Comparison of ENCODE assay signal across 8 cellular contexts in the genomic region with DNA sequence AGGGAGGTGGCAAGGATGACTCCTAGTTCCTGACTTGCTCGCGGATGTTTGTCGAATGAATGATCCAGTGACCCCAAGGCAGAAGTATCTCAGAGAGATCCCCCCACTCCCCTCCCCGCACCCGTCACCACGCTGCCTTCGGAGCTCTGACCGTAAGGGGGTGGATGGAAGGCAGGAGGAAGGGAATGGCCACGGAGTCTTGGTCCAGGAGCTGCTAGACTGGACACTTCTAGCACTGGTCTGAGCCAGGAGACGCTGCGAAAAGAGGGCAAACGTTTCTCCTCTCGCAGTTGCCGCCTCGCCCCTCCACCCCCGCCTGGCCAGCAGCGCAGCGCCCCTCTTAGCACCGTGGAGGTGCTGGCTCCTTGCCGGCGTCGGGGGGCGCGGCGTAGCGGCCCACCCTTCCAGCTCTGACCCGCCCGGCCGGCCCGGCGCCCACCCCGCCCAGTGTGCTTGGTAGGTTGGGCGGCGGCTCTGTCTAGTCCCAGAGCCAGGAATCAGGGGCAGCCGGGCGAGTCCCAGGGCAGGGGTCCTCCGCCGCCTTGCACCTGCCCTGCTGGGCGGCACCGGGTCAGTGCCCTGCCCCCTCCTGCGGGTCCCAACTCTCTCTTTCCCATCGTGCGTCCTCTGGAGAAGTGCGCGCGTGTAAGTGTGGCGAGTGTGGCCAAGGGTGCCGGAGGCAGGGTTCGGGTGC. TPM values are rescaled to one million over a fixed set of nuclear protein-coding genes. Genes with fewer than 3 reads are reported as not detected.
DNase-seq lines count a peak whose midpoint lies in the region; ATAC-seq and TF ChIP-seq lines count a peak whose summit lies in the region.

No MANE protein-coding gene starts in this region.

- TF ChIP-seq POLR2A in lower leg skin (IDR thresholded peaks at IDR 0.05) (no peak), thyroid gland (IDR thresholded peaks at IDR 0.05) (no peak)

- DNase-seq in NCI-H146 (lab: John Stamatoyannopoulos, UW) (peak; percentile 54), cerebellum (ENCODE audit: low spot score) (peak; percentile 50), lower leg skin (ENCODE audit: low spot score in 2 of 2) (peak in 1 of 2 donors; percentile 89), thyroid gland (peak in 1 of 2 donors; percentile 12), NCI-H446 (lab: John Stamatoyannopoulos, UW) (no peak), CD1c-positive myeloid dendritic cell (ENCODE audit: extremely low spot score) (no peak)

- H3K9me3 ChIP-seq in ES-I3 (ENCODE audit: control insufficient read depth, insufficient read depth, low read length) (0 out of 2 replicates have a peak, but pooled peaks cover 9% of the 10 kb centered on the region), thyroid gland (no peaks in the 10 kb centered on the region)

- peak overlapping the region; percentile 57 for H3K4me3 ChIP-seq in lower leg skin (ENCODE audit: low read depth, poor library complexity, severe bottlenecking)
- peak overlapping the region; percentile 67 to 86 (median 72) for H3K4me3 ChIP-seq in thyroid gland (replicated peaks in 1 of 3)

- peak overlapping the region; percentile 70 for H3K9ac ChIP-seq in ES-I3 (ENCODE audit: low read depth, low read length)

- H3K4me1 ChIP-seq in ES-I3 (ENCODE audit: insufficient read depth, low read length) (peaks cover 8% of the 10 kb centered on the region; the same call in 1 of the 2 replicates), thyroid gland (peaks cover 0 to 10% of the 10 kb centered on the region in 2 donors)

- H3K36me3 ChIP-seq in ES-I3 (ENCODE audit: insufficient read depth, low read length) = peaks cover 5% of the 10 kb centered on the region; the same call in 1 of the 2 replicates
- no peaks in the 10 kb centered on the region for H3K36me3 ChIP-seq in thyroid gland

- intact Hi-C loops in lower leg skin (cut with DNase I; ENCODE audit: low total_unique reads) = no loop called here
- intact Hi-C loops in thyroid gland (cut with DNase I) = no loop called here

- H3K27me3 ChIP-seq in thyroid gland = no peaks in the 10 kb centered on the region

- H3K27ac ChIP-seq in thyroid gland = peak overlapping the region; percentile 70 to 90 (median 85)

- TF ChIP-seq CTCF in lower leg skin (IDR thresholded peaks at IDR 0.05) (no peak), thyroid gland (IDR thresholded peaks at IDR 0.05) (no peak)

- ATAC-seq in GM18867 (IDR thresholded peaks at IDR 0.05; ENCODE audit: unreplicated experiment) = no peak

- WGBS in lower leg skin, 2 donors = 4 to 7% methylated on average over 19 to 30 of the region's 49 CpGs
- 5% methylated on average over 21 to 25 of the region's 49 CpGs for WGBS in thyroid gland, 2 donors

RNA-seq across cellular contexts. Expression of a gene that starts 2.4 kb away (rescaled TPM):
- 11.4 TPM for total RNA-seq in cerebellum
- total RNA-seq in lower leg skin = 100 to 1,000 TPM in 1 of 4 donors, 10 to 100 TPM in 3; 53.2 to 115 (median 72.5) TPM
- total RNA-seq in thyroid gland = 10 to 100 TPM; 12.1 to 47.4 (median 20.9) TPM

RNA-seq across cellular contexts. Expression of a gene that starts 10.2 kb away (rescaled TPM):
- total RNA-seq in cerebellum (24.0 TPM), lower leg skin (10 to 100 TPM; 33.6 to 64.5 (median 45.6) TPM), thyroid gland (100 to 1,000 TPM in 3 of 4 donors, 10 to 100 TPM in 1; 85.0 to 122 (median 114) TPM)

RNA-seq across cellular contexts. Expression of a gene that starts 27.6 kb away (rescaled TPM):
- total RNA-seq in cerebellum (not detected), lower leg skin (not detected), thyroid gland (not detected)

RNA-seq across cellular contexts. Expression of a gene that starts 42.8 kb away (rescaled TPM):
- total RNA-seq in cerebellum = 26.8 TPM
- 10 to 100 TPM; 27.3 to 46.6 (median 36.0) TPM for total RNA-seq in lower leg skin
- 10 to 100 TPM; 52.7 to 86.1 (median 76.6) TPM for total RNA-seq in thyroid gland

RNA-seq across cellular contexts. Expression of a gene that starts 57.5 kb away (rescaled TPM):
- total RNA-seq in cerebellum = 1.6 TPM
- 100 to 1,000 TPM; 226 to 317 (median 278) TPM for total RNA-seq in lower leg skin
- total RNA-seq in thyroid gland = 100 to 1,000 TPM in 1 of 4 donors, 10 to 100 TPM in 3; 35.5 to 101 (median 63.3) TPM

Comparison
In these comparisons a context has a peak if more than half of its experiments do, and no peak if none do; other contexts are left out.
1. DNase-seq: peak in NCI-H146 (single experiment) and cerebellum (single experiment); none in NCI-H446 (0 of 2) and CD1c-positive myeloid dendritic cell (single experiment).